In the genomic region with DNA sequence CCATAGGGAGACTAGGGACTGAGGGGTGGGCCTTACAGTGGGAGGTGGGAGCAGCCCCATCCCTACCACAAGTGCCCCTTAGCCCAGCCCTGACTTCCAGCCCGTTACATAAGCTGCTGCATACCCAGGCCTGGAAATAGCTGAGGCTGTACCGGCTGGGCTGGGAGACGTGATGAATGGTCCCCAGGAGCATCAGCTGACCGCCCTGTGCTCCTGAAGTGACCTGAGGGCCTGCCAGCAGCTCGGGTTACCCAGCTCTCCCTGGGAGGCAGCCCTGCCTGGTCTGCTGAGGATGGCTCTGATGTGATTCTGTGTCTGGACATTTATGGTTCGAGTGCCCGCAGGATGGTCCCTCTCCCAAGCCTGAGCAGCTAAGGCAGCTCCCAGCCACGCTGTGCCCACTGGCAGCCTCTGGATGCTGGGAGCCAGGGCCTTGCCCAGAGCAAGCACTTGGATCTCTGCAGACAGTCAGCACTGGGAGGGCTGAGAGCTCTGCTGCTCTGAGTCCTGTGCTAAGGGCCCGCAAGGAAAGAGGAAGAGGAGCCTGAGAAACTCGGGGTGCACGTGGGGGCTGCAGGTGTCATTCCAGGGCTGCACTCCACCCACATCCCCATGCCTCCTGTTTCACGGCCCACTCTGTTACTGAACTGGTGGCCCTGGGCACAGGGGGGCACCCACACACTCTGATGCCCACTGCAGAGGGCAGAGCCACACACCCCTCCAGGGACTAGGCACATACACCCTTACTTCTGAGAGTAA, we compare ENCODE assay signal across 18 cellular contexts. TPM values are rescaled to one million over a fixed set of nuclear protein-coding genes. Genes with fewer than 3 reads are reported as not detected.
DNase-seq lines count a peak whose midpoint lies in the region; ATAC-seq, FAIRE-seq and TF ChIP-seq lines count a peak whose summit lies in the region.
"Had no signal": no experiment of that assay in that cellular context is flagged by ENCODE, and none has a peak within 500 bp of the region (broad histone marks: within the 10 kb centered on the region; RNA-seq: fewer than 3 reads in every experiment).

No MANE protein-coding gene starts in this region.

- WGBS in K562 (ENCODE audit: insufficient coverage, low coverage, missing lambda C conversion rate) = 8% methylated on average over 12 of the region's 12 CpGs

- DNase-seq in GM12891 (ENCODE audit: insufficient read length, low spot score) (no peak), K562 (ENCODE audit: extremely low read depth in 1 of 4, low spot score in 3 of 4) (no peak), nephron progenitor cell (peak; percentile 80), NCI-H526 treated with DMSO at 0.1 percent for 48 hours (lab: John Stamatoyannopoulos, UW) (no peak), DMS53 treated with DMSO at 0.1 percent for 48 hours (lab: John Stamatoyannopoulos, UW; ENCODE audit: unreplicated experiment) (no peak)
- no peak for DNase-seq in CD4-positive, alpha-beta memory T cell
- DNase-seq: activated CD4-positive, alpha-beta T cell treated with anti-CD3 and anti-CD28 coated beads, Interleukin-2, amount 50 U/mL, for 4 hours; activated T-cell treated with anti-CD3 and anti-CD28 coated beads, Interleukin-2, amount 50 U/mL, for 48 hours; effector memory CD4-positive, alpha-beta T cell; NCI-H146; NCI-H446 treated with DMSO at 0.1 percent for 48 hours; PC-3; SK-N-SH; stimulated activated CD4-positive, alpha-beta T cell treated with anti-CD3 and anti-CD28 coated beads, Interleukin-4, amount 100 ng/mL, for 4 hours had no signal

- H3K36me3 ChIP-seq in K562 (ENCODE audit: control insufficient read depth, insufficient read depth, low read length) = no peaks in the 10 kb centered on the region
- no peaks in the 10 kb centered on the region for H3K36me3 ChIP-seq in CD4-positive, alpha-beta memory T cell (ENCODE audit: insufficient read depth, low read length)
- H3K36me3 ChIP-seq: neutrophil, tibial nerve had no signal

- intact Hi-C loops in K562 (cut with micrococcal nuclease) = no loop called here
- intact Hi-C loops in CD4-positive, alpha-beta memory T cell (cut with micrococcal nuclease) = no loop called here

- FAIRE-seq in GM12891 (lab: Jason Lieb, UNC) = no peak
- no peak for FAIRE-seq in K562 (lab: Jason Lieb, UNC)
- FAIRE-seq: TTC549 had no signal

- no peak overlapping the region for H2AFZ ChIP-seq in K562 (ENCODE audit: low read depth, low read length)

- no peak overlapping the region for H3K4me3 Mint-ChIP-seq in nephron progenitor cell
- H3K4me3 Mint-ChIP-seq in CD4-positive, alpha-beta memory T cell = no peak overlapping the region

- peaks cover 33% of the 10 kb centered on the region for H3K27me3 Mint-ChIP-seq in nephron progenitor cell (ENCODE audit: low read depth, poor library complexity)
- no peaks in the 10 kb centered on the region for H3K27me3 Mint-ChIP-seq in CD4-positive, alpha-beta memory T cell

- H3K9ac ChIP-seq in K562 (ENCODE audit: insufficient read depth in 1 of 2, low read depth in 2 of 2, low read length in 2 of 2) = peak overlapping the region in 1 of 2 experiments; percentile 61; a peak in 1 of 4 replicates
- H3K9ac ChIP-seq: SK-N-SH had no signal

- peaks cover 0 to 23% of the 10 kb centered on the region in 2 experiments; a peak in 3 of 5 replicates for H3K27me3 ChIP-seq in K562 (ENCODE audit: control insufficient read depth in 2 of 2, insufficient read depth in 2 of 2, low read length in 2 of 2)
- H3K27me3 ChIP-seq in CD4-positive, alpha-beta memory T cell (ENCODE audit: insufficient read depth, low read length) = no peaks in the 10 kb centered on the region
- H3K27me3 ChIP-seq: tibial nerve had no signal

- BruUV-seq in K562 (replicated peaks; lab: Mats Ljungman, UMichigan) = no TSS peak

- no peaks in the 10 kb centered on the region for H3K79me2 ChIP-seq in K562 (ENCODE audit: control insufficient read depth, insufficient read depth, low read length)

- H3K4me3 ChIP-seq in K562 = no peak overlapping the region
- H3K4me3 ChIP-seq in CD4-positive, alpha-beta memory T cell (ENCODE audit: low read length in 2 of 2) = no peak overlapping the region
- H3K4me3 ChIP-seq: lung, tibial nerve had no signal

- H3K4me1 ChIP-seq in K562 (replicated peaks in 1 of 2; ENCODE audit: control insufficient read depth in 2 of 2, insufficient read depth in 2 of 2, low read length in 2 of 2) = peaks cover 2 to 27% of the 10 kb centered on the region in 2 experiments; a peak in 3 of 5 replicates
- H3K4me1 ChIP-seq in CD4-positive, alpha-beta memory T cell (ENCODE audit: insufficient read depth, low read length) = peaks cover 37% of the 10 kb centered on the region

- in situ Hi-C loops in K562 (cut with MboI) = loop anchor here (5.0 kb wide), 2 partner anchors 55 to 95 kb away; no protein-coding TSS in a partner anchor

- H3K9me3 ChIP-seq in K562 (replicated peaks; ENCODE audit: control insufficient read depth, insufficient read depth, low read depth, low read length) = no peaks in the 10 kb centered on the region
- no peaks in the 10 kb centered on the region for H3K9me3 ChIP-seq in CD4-positive, alpha-beta memory T cell (ENCODE audit: control insufficient read depth in 1 of 2, low read length in 2 of 2)
- H3K9me3 ChIP-seq: neutrophil, SK-N-SH, tibial nerve had no signal

- no peak for TF ChIP-seq EP300 in K562 (IDR thresholded peaks at IDR 0.05; ENCODE audit: low read length)

- no peak for ATAC-seq in K562
- ATAC-seq: PC-3 had no signal

- no peaks in the 10 kb centered on the region for H3K9me1 ChIP-seq in K562 (ENCODE audit: control insufficient read depth, insufficient read depth, low read length)

- no peaks in the 10 kb centered on the region for H4K20me1 ChIP-seq in K562 (replicated peaks; ENCODE audit: control insufficient read depth, insufficient read depth, low read length)

- no peak overlapping the region for H3K4me2 ChIP-seq in K562 (ENCODE audit: insufficient read depth, low read length)
- H3K4me2 ChIP-seq: SK-N-SH had no signal

- CTCF ChIA-PET in K562 (lab: Yijun Ruan, JAX; ENCODE audit: low intra/inter-chr PET ratio) = interaction anchor here (2.3 to 6.0 kb wide), 3 partner anchors 42 to 95 kb away, joined by 18 to 242 read pairs (median 32); a partner anchor contains a TSS
- CTCF ChIA-PET in CD4-positive, alpha-beta memory T cell (lab: Charles Lee; ENCODE audit: partially characterized antibody) = interaction anchor here (0.7 to 20.6 kb wide), 8 partner anchors 10 to 1007 kb away, joined by 3 to 1048 read pairs (median 65); a partner anchor contains a TSS

- H3K27ac Mint-ChIP-seq in nephron progenitor cell = no peak overlapping the region
- H3K27ac Mint-ChIP-seq in CD4-positive, alpha-beta memory T cell = peak overlapping the region in 1 of 7 donors; percentile 22

- no peak for TF ChIP-seq CTCF in K562 (IDR thresholded peaks at IDR 0.05 in 2 of 3, conservative IDR thresholded peaks at IDR 0.05 in 1 of 3; ENCODE audit: insufficient read depth in 2 of 3, low read depth in 1 of 3, low read length in 3 of 3)
- TF ChIP-seq CTCF in nephron progenitor cell (IDR thresholded peaks at IDR 0.05) = no peak

- H3K9me3 Mint-ChIP-seq in nephron progenitor cell = no peaks in the 10 kb centered on the region
- peaks cover 0 to 3% (median 0%) of the 10 kb centered on the region in 8 donors for H3K9me3 Mint-ChIP-seq in CD4-positive, alpha-beta memory T cell

- POLR2A ChIA-PET in K562 (lab: Yijun Ruan, JAX) = interaction anchor here (1.0 to 1.2 kb wide), 3 partner anchors 12 to 55 kb away, joined by 3 to 4 read pairs (median 3); no protein-coding TSS in a partner anchor
- POLR2A ChIA-PET in CD4-positive, alpha-beta memory T cell (lab: Charles Lee; ENCODE audit: partially characterized antibody) = interaction anchor here (1.2 to 5.7 kb wide), 4 partner anchors 9 to 55 kb away, joined by 3 to 68 read pairs (median 24); a partner anchor contains a TSS

- no peak overlapping the region for H3K27ac ChIP-seq in K562 (ENCODE audit: extremely low read depth, low read depth, low read length)
- H3K27ac ChIP-seq in CD4-positive, alpha-beta memory T cell (ENCODE audit: low read depth, low read length) = no peak overlapping the region
- H3K27ac ChIP-seq: neutrophil had no signal

- TF ChIP-seq POLR2A in GM12891 (IDR thresholded peaks at IDR 0.05; ENCODE audit: low read depth, low read length) (no peak), K562 (conservative IDR thresholded peaks at IDR 0.05) (no peak)

- peaks cover 69% of the 10 kb centered on the region for H3K4me1 Mint-ChIP-seq in nephron progenitor cell
- H3K4me1 Mint-ChIP-seq in CD4-positive, alpha-beta memory T cell = peaks cover 22 to 41% (median 29%) of the 10 kb centered on the region in 4 donors

- no peaks in the 10 kb centered on the region for H3K36me3 Mint-ChIP-seq in nephron progenitor cell (ENCODE audit: low read depth)
- peaks cover 0 to 2% of the 10 kb centered on the region in 2 donors for H3K36me3 Mint-ChIP-seq in CD4-positive, alpha-beta memory T cell

- no peak for TF ChIP-seq RAD21 in K562 (CRISPR knock-in tag; conservative IDR thresholded peaks at IDR 0.05 in 1 of 2, IDR thresholded peaks at IDR 0.05 in 1 of 2)

RNA-seq across cellular contexts. Expression of a gene that starts 20.5 kb away (rescaled TPM):
- 1.3 TPM for polyA plus RNA-seq in GM12891 (2012; ENCODE audit: low read depth, missing spikeins)
- 3.2 and 11.3 TPM in 2 replicates for total RNA-seq in K562 (2011; cell fraction: chromatin; rRNA removed; ENCODE audit: low replicate concordance)
- total RNA-seq in K562 (2011; cell fraction: nucleolus; rRNA removed) = 5.7 and 10.0 TPM in 2 replicates
- total RNA-seq in K562 (2011; cell fraction: nucleoplasm; rRNA removed) = 3.2 and 3.4 TPM in 2 replicates
- total RNA-seq in K562 (2014; rRNA removed) (0.82 and 1.5 TPM in 2 replicates), K562 (2014; rRNA removed; fragmentation: Illumina TruSeq; extraction: Trizol) (0.70 and 1.3 TPM in 2 replicates), K562 (2015; rRNA removed; fragmentation: Illumina TruSeq; extraction: Trizol) (2.2 and 3.2 TPM in 2 replicates), K562 (2021) (1.3 and 1.5 TPM in 2 replicates)
- polyA plus RNA-seq in K562 (2011; rRNA removed) (0.74 and 1.1 TPM in 2 replicates), K562 (2014; fragmentation: Illumina TruSeq; extraction: Trizol) (0.65 and 1.1 TPM in 2 replicates), K562 (2014; fragmentation: Nextera tagmentation; extraction: Ambion mirVana) (not detected), K562 (2014; rRNA removed) (1.2 and 1.5 TPM in 2 replicates)
- polyA plus RNA-seq in K562 (2011; cell fraction: cytosol; rRNA removed) = 0.46 and 1.4 TPM in 2 replicates
- polyA plus RNA-seq in K562 (2011; cell fraction: nucleus; rRNA removed) = 2.5 and 2.6 TPM in 2 replicates
- 4.8 and 8.3 TPM in 2 replicates for polyA plus RNA-seq in K562 (2012)
- polyA minus RNA-seq in K562 (2011; rRNA and poly(A)+ RNA removed) = 0.96 and 1.2 TPM in 2 replicates
- polyA minus RNA-seq in K562 (2011; cell fraction: cytosol; rRNA and poly(A)+ RNA removed) = 6.1 TPM in 1 of 2 replicates, not detected in the other
- 1.8 and 2.4 TPM in 2 replicates for polyA minus RNA-seq in K562 (2011; cell fraction: nucleus; rRNA and poly(A)+ RNA removed)
- 10 to 100 TPM; 30.5 to 31.7 TPM for total RNA-seq in CD4-positive, alpha-beta memory T cell
- 1 to 10 TPM; 1.2 to 5.3 TPM for polyA plus RNA-seq in CD4-positive, alpha-beta memory T cell

RNA-seq across cellular contexts. Expression of a gene that starts 24.0 kb away (rescaled TPM):
- polyA plus RNA-seq in GM12891 (2012; ENCODE audit: low read depth, missing spikeins) = 22.3 TPM
- total RNA-seq in K562 (2011; cell fraction: chromatin; rRNA removed; ENCODE audit: low replicate concordance) = 5.4 and 21.5 TPM in 2 replicates
- 6.6 and 15.5 TPM in 2 replicates for total RNA-seq in K562 (2011; cell fraction: nucleolus; rRNA removed)
- total RNA-seq in K562 (2011; cell fraction: nucleoplasm; rRNA removed) = 6.7 and 7.1 TPM in 2 replicates
- total RNA-seq in K562 (2014; rRNA removed) (2.0 and 2.2 TPM in 2 replicates), K562 (2014; rRNA removed; fragmentation: Illumina TruSeq; extraction: Trizol) (0.47 and 0.86 TPM in 2 replicates), K562 (2015; rRNA removed; fragmentation: Illumina TruSeq; extraction: Trizol) (0.07 and 0.34 TPM in 2 replicates), K562 (2021) (4.4 and 4.7 TPM in 2 replicates)
- polyA plus RNA-seq in K562 (2011; rRNA removed) (2.0 and 3.2 TPM in 2 replicates), K562 (2014; fragmentation: Illumina TruSeq; extraction: Trizol) (1.7 and 2.4 TPM in 2 replicates), K562 (2014; fragmentation: Nextera tagmentation; extraction: Ambion mirVana) (under 1 TPM in 1 of 2 experiments, not detected in 1; 0.08 TPM), K562 (2014; rRNA removed) (1.7 and 2.7 TPM in 2 replicates)
- 3.2 and 7.1 TPM in 2 replicates for polyA plus RNA-seq in K562 (2011; cell fraction: cytosol; rRNA removed)
- 6.6 and 13.3 TPM in 2 replicates for polyA plus RNA-seq in K562 (2011; cell fraction: nucleus; rRNA removed)
- 3.6 and 4.4 TPM in 2 replicates for polyA plus RNA-seq in K562 (2012)
- 0.72 and 0.95 TPM in 2 replicates for polyA minus RNA-seq in K562 (2011; rRNA and poly(A)+ RNA removed)
- 3.7 and 7.6 TPM in 2 replicates for polyA minus RNA-seq in K562 (2011; cell fraction: cytosol; rRNA and poly(A)+ RNA removed)
- 2.8 and 3.4 TPM in 2 replicates for polyA minus RNA-seq in K562 (2011; cell fraction: nucleus; rRNA and poly(A)+ RNA removed)
- total RNA-seq in CD4-positive, alpha-beta memory T cell = 1 to 10 TPM; 1.1 to 1.3 TPM
- 1 to 10 TPM; 1.2 to 1.3 TPM for polyA plus RNA-seq in CD4-positive, alpha-beta memory T cell

RNA-seq across cellular contexts. Expression of a gene that starts 42.5 kb away (rescaled TPM):
- 34.1 TPM for polyA plus RNA-seq in GM12891 (2012; ENCODE audit: low read depth, missing spikeins)
- 24.2 and 53.2 TPM in 2 replicates for total RNA-seq in K562 (2011; cell fraction: chromatin; rRNA removed; ENCODE audit: low replicate concordance)
- total RNA-seq in K562 (2011; cell fraction: nucleolus; rRNA removed) = 52.9 and 58.2 TPM in 2 replicates
- total RNA-seq in K562 (2011; cell fraction: nucleoplasm; rRNA removed) = 34.3 and 38.9 TPM in 2 replicates
- 50.5 and 52.4 TPM in 2 replicates for total RNA-seq in K562 (2014; rRNA removed)
- total RNA-seq in K562 (2014; rRNA removed; fragmentation: Illumina TruSeq; extraction: Trizol) = 15.0 and 20.8 TPM in 2 replicates
- 29.7 and 31.8 TPM in 2 replicates for total RNA-seq in K562 (2015; rRNA removed; fragmentation: Illumina TruSeq; extraction: Trizol)
- 38.0 and 38.1 TPM in 2 replicates for total RNA-seq in K562 (2021)
- polyA plus RNA-seq in K562 (2011; rRNA removed) = 40.0 and 44.4 TPM in 2 replicates
- 44.9 and 61.0 TPM in 2 replicates for polyA plus RNA-seq in K562 (2011; cell fraction: cytosol; rRNA removed)
- 29.2 and 42.6 TPM in 2 replicates for polyA plus RNA-seq in K562 (2011; cell fraction: nucleus; rRNA removed)
- polyA plus RNA-seq in K562 (2012) = 36.2 and 43.3 TPM in 2 replicates
- 29.1 and 34.1 TPM in 2 replicates for polyA plus RNA-seq in K562 (2014; fragmentation: Illumina TruSeq; extraction: Trizol)
- polyA plus RNA-seq in K562 (2014; fragmentation: Nextera tagmentation; extraction: Ambion mirVana) = 1 to 10 TPM; 2.9 to 3.9 TPM
- 39.9 and 42.9 TPM in 2 replicates for polyA plus RNA-seq in K562 (2014; rRNA removed)
- polyA minus RNA-seq in K562 (2011; rRNA and poly(A)+ RNA removed) = 36.0 and 46.8 TPM in 2 replicates
- 12.4 and 14.5 TPM in 2 replicates for polyA minus RNA-seq in K562 (2011; cell fraction: cytosol; rRNA and poly(A)+ RNA removed)
- polyA minus RNA-seq in K562 (2011; cell fraction: nucleus; rRNA and poly(A)+ RNA removed) = 16.6 and 19.2 TPM in 2 replicates
- total RNA-seq in CD4-positive, alpha-beta memory T cell = 10 to 100 TPM; 24.4 to 27.0 TPM
- 10 to 100 TPM; 22.2 to 27.1 TPM for polyA plus RNA-seq in CD4-positive, alpha-beta memory T cell

RNA-seq across cellular contexts. Expression of a gene that starts 52.2 kb away (rescaled TPM):
- not detected for polyA plus RNA-seq in GM12891 (2012; ENCODE audit: low read depth, missing spikeins)
- not detected in 2 replicates for total RNA-seq in K562 (2011; cell fraction: chromatin; rRNA removed; ENCODE audit: low replicate concordance)
- total RNA-seq in K562 (2011; cell fraction: nucleolus; rRNA removed) = 0.50 TPM in 1 of 2 replicates, not detected in the other
- not detected in 2 replicates for total RNA-seq in K562 (2011; cell fraction: nucleoplasm; rRNA removed)
- total RNA-seq in K562 (2014; rRNA removed) = not detected in 2 replicates
- not detected in 2 replicates for total RNA-seq in K562 (2014; rRNA removed; fragmentation: Illumina TruSeq; extraction: Trizol)
- total RNA-seq in K562 (2015; rRNA removed; fragmentation: Illumina TruSeq; extraction: Trizol) = not detected in 2 replicates
- total RNA-seq in K562 (2021) = not detected in 2 replicates
- not detected in 2 replicates for polyA plus RNA-seq in K562 (2011; rRNA removed)
- polyA plus RNA-seq in K562 (2011; cell fraction: cytosol; rRNA removed) = not detected in 2 replicates
- 0.09 TPM in 1 of 2 replicates, not detected in the other for polyA plus RNA-seq in K562 (2011; cell fraction: nucleus; rRNA removed)
- not detected in 2 replicates for polyA plus RNA-seq in K562 (2012)
- polyA plus RNA-seq in K562 (2014; fragmentation: Illumina TruSeq; extraction: Trizol) = not detected in 2 replicates
- not detected for polyA plus RNA-seq in K562 (2014; fragmentation: Nextera tagmentation; extraction: Ambion mirVana)
- not detected in 2 replicates for polyA plus RNA-seq in K562 (2014; rRNA removed)
- polyA minus RNA-seq in K562 (2011; rRNA and poly(A)+ RNA removed) = not detected in 2 replicates
- polyA minus RNA-seq in K562 (2011; cell fraction: cytosol; rRNA and poly(A)+ RNA removed) = not detected in 2 replicates
- 0.27 TPM in 1 of 2 replicates, not detected in the other for polyA minus RNA-seq in K562 (2011; cell fraction: nucleus; rRNA and poly(A)+ RNA removed)
- total RNA-seq in CD4-positive, alpha-beta memory T cell = not detected
- polyA plus RNA-seq in CD4-positive, alpha-beta memory T cell = not detected
- total RNA-seq: PC-3 had no signal
- polyA plus RNA-seq: SK-N-SH had no signal
